In genomic region chr17:42565523-42566214, GRCh38 we compare ENCODE assay signal across 6 cellular contexts. TPM values are rescaled to one million over a fixed set of nuclear protein-coding genes. Genes with fewer than 3 reads are reported as not detected.
DNase-seq lines count a peak whose midpoint lies in the region; ATAC-seq and TF ChIP-seq lines count a peak whose summit lies in the region.

No MANE protein-coding gene starts in this region.

- peak overlapping the region; percentile 97 for H3K4me3 Mint-ChIP-seq in CD4-positive, alpha-beta T cell
- H3K4me3 Mint-ChIP-seq in activated CD4-positive, alpha-beta memory T cell treated with anti-CD3 and anti-CD28 coated beads, Interleukin-2, amount 10 ng/mL, durations not matched to agents 7 days and 5 days: no peak overlapping the region

- H3K27ac Mint-ChIP-seq in CD4-positive, alpha-beta T cell: peak overlapping the region; percentile 96
- peak overlapping the region; percentile 93 for H3K27ac Mint-ChIP-seq in activated CD4-positive, alpha-beta memory T cell treated with anti-CD3 and anti-CD28 coated beads, Interleukin-2, amount 10 ng/mL, durations not matched to agents 7 days and 5 days

- POLR2A ChIA-PET in CD4-positive, alpha-beta T cell (lab: Charles Lee): interaction anchor here (0.9 to 2.6 kb wide), 6 partner anchors 11 to 177 kb away, joined by 3 to 26 read pairs (median 6); partner anchors contain the start of genes PSMC3IP, RETREG3, STAT3 and TUBG1
- POLR2A ChIA-PET in activated CD4-positive, alpha-beta memory T cell treated with anti-CD3 and anti-CD28 coated beads, Interleukin-2, amount 10 ng/mL, durations not matched to agents 7 days and 5 days (lab: Charles Lee): interaction anchor here (1.4 to 7.7 kb wide), 6 partner anchors 11 to 432 kb away, joined by 4 to 109 read pairs (median 6); partner anchors contain the start of genes NAGLU, PSMC3IP and VPS25

- peaks cover 13 to 40% of the 10 kb centered on the region in 2 donors for H3K4me1 ChIP-seq in muscle layer of duodenum (ENCODE audit: control insufficient read depth in 1 of 2, insufficient read depth in 2 of 2, low read length in 2 of 2)

- H3K27me3 Mint-ChIP-seq in CD4-positive, alpha-beta T cell: no peaks in the 10 kb centered on the region
- no peaks in the 10 kb centered on the region for H3K27me3 Mint-ChIP-seq in activated CD4-positive, alpha-beta memory T cell treated with anti-CD3 and anti-CD28 coated beads, Interleukin-2, amount 10 ng/mL, durations not matched to agents 7 days and 5 days

- peaks cover 47% of the 10 kb centered on the region for H3K4me1 Mint-ChIP-seq in CD4-positive, alpha-beta T cell (ENCODE audit: low read depth)
- H3K4me1 Mint-ChIP-seq in activated CD4-positive, alpha-beta memory T cell treated with anti-CD3 and anti-CD28 coated beads, Interleukin-2, amount 10 ng/mL, durations not matched to agents 7 days and 5 days: peaks cover 61% of the 10 kb centered on the region

- peaks cover 73% of the 10 kb centered on the region for H3K36me3 Mint-ChIP-seq in CD4-positive, alpha-beta T cell (ENCODE audit: low read depth)
- peaks cover 55% of the 10 kb centered on the region for H3K36me3 Mint-ChIP-seq in activated CD4-positive, alpha-beta memory T cell treated with anti-CD3 and anti-CD28 coated beads, Interleukin-2, amount 10 ng/mL, durations not matched to agents 7 days and 5 days (ENCODE audit: low read depth)

- no peak for TF ChIP-seq CTCF in CD4-positive, alpha-beta T cell (IDR thresholded peaks at IDR 0.05)

- peaks cover 33 to 49% of the 10 kb centered on the region in 2 donors for H3K36me3 ChIP-seq in muscle layer of duodenum (ENCODE audit: control insufficient read depth in 1 of 2, insufficient read depth in 2 of 2, low read length in 2 of 2)

- DNase-seq in CD4-positive, alpha-beta T cell: no peak
- DNase-seq in activated CD4-positive, alpha-beta memory T cell treated with anti-CD3 and anti-CD28 coated beads, Interleukin-2, amount 10 ng/mL, durations not matched to agents 7 days and 5 days: no peak
- no peak for DNase-seq in head of caudate nucleus
- DNase-seq in effector CD4-positive, alpha-beta T cell: no peak

- H3K27me3 ChIP-seq in CD4-positive, alpha-beta T cell (ENCODE audit: control insufficient read depth, insufficient read depth, low read length): no peaks in the 10 kb centered on the region
- no peaks in the 10 kb centered on the region for H3K27me3 ChIP-seq in muscle layer of duodenum (ENCODE audit: low read depth, low read length)

- no peak overlapping the region for H3K4me3 ChIP-seq in muscle layer of duodenum (ENCODE audit: low read depth in 1 of 2, low read length in 2 of 2)

- ATAC-seq in CD4-positive, alpha-beta T cell (ENCODE audit: poor library complexity): no peak
- no peak for ATAC-seq in GM18907 (IDR thresholded peaks at IDR 0.05; ENCODE audit: unreplicated experiment)

- CTCF ChIA-PET in CD4-positive, alpha-beta T cell (lab: Charles Lee): interaction anchor here (0.8 to 4.6 kb wide), 3 partner anchors 12 to 198 kb away, joined by 3 to 45 read pairs (median 4); partner anchors contain the start of gene PSMC3IP
- CTCF ChIA-PET in activated CD4-positive, alpha-beta memory T cell treated with anti-CD3 and anti-CD28 coated beads, Interleukin-2, amount 10 ng/mL, durations not matched to agents 7 days and 5 days (lab: Charles Lee): interaction anchor here (0.8 to 3.8 kb wide), 2 partner anchors 12 to 48 kb away, joined by 3 to 37 read pairs; partner anchors contain the start of gene PSMC3IP

- H3K9me3 ChIP-seq in CD4-positive, alpha-beta T cell (ENCODE audit: control insufficient read depth, low read length): no peaks in the 10 kb centered on the region
- H3K9me3 ChIP-seq in muscle layer of duodenum (ENCODE audit: control insufficient read depth in 1 of 2, low read length in 2 of 2): no peaks in the 10 kb centered on the region

- no peaks in the 10 kb centered on the region for H3K9me3 Mint-ChIP-seq in CD4-positive, alpha-beta T cell
- H3K9me3 Mint-ChIP-seq in activated CD4-positive, alpha-beta memory T cell treated with anti-CD3 and anti-CD28 coated beads, Interleukin-2, amount 10 ng/mL, durations not matched to agents 7 days and 5 days: no peaks in the 10 kb centered on the region

- intact Hi-C loops in CD4-positive, alpha-beta T cell (cut with DNase I, micrococcal nuclease): loop anchor here in 1 of 2 experiments (2.0 kb wide), 1 partner anchor 43 kb away; the partner anchor contains the start of genes RETREG3 and TUBG1
- intact Hi-C loops in head of caudate nucleus (cut with DNase I): no loop called here

- peak overlapping the region; percentile 86 for H3K27ac ChIP-seq in CD4-positive, alpha-beta T cell (ENCODE audit: low read depth, low read length)
- H3K27ac ChIP-seq in muscle layer of duodenum (ENCODE audit: low read length): peak overlapping the region; percentile 51

RNA-seq across cellular contexts. Expression of gene MLX, which starts 1.2 kb away (rescaled TPM):
- total RNA-seq in CD4-positive, alpha-beta T cell: 10 to 100 TPM; 29.2 to 32.1 TPM
- 10 to 100 TPM; 52.2 to 53.8 TPM for total RNA-seq in activated CD4-positive, alpha-beta memory T cell treated with anti-CD3 and anti-CD28 coated beads, Interleukin-2, amount 10 ng/mL, durations not matched to agents 7 days and 5 days

RNA-seq across cellular contexts. Expression of gene COASY, which starts 3.7 kb away (rescaled TPM):
- total RNA-seq in CD4-positive, alpha-beta T cell: 10 to 100 TPM; 37.8 to 40.7 TPM
- total RNA-seq in activated CD4-positive, alpha-beta memory T cell treated with anti-CD3 and anti-CD28 coated beads, Interleukin-2, amount 10 ng/mL, durations not matched to agents 7 days and 5 days: 10 to 100 TPM; 80.1 to 84.3 TPM

RNA-seq across cellular contexts. Expression of gene PSMC3IP, which starts 11.9 kb away (rescaled TPM):
- 1 to 10 TPM; 2.6 to 3.4 TPM for total RNA-seq in CD4-positive, alpha-beta T cell
- 10 to 100 TPM; 14.7 to 16.1 TPM for total RNA-seq in activated CD4-positive, alpha-beta memory T cell treated with anti-CD3 and anti-CD28 coated beads, Interleukin-2, amount 10 ng/mL, durations not matched to agents 7 days and 5 days

RNA-seq across cellular contexts. Expression of gene HSD17B1, which starts 12.9 kb away (rescaled TPM):
- total RNA-seq in CD4-positive, alpha-beta T cell: under 1 TPM; 0.80 to 0.81 TPM
- total RNA-seq in activated CD4-positive, alpha-beta memory T cell treated with anti-CD3 and anti-CD28 coated beads, Interleukin-2, amount 10 ng/mL, durations not matched to agents 7 days and 5 days: under 1 TPM; 0.73 to 0.76 TPM

RNA-seq across cellular contexts. Expression of gene NAGLU, which starts 29.6 kb away (rescaled TPM):
- 1 to 10 TPM; 7.8 TPM for total RNA-seq in CD4-positive, alpha-beta T cell
- total RNA-seq in activated CD4-positive, alpha-beta memory T cell treated with anti-CD3 and anti-CD28 coated beads, Interleukin-2, amount 10 ng/mL, durations not matched to agents 7 days and 5 days: 10 to 100 TPM; 15.9 to 17.5 TPM
